Comparison of ENCODE assay signal across 10 cellular contexts in genomic region chr16:11740567-11740966, GRCh38. TPM values are rescaled to one million over a fixed set of nuclear protein-coding genes. Genes with fewer than 3 reads are reported as not detected.
A peak's percentile ranks its signal among the peaks of the same experiment; 100 is the strongest.
DNase-seq lines count a peak whose midpoint lies in the region; ATAC-seq, FAIRE-seq and TF ChIP-seq lines count a peak whose summit lies in the region.
"Had no signal": no experiment of that assay in that cellular context is flagged by ENCODE, and none has a peak within 500 bp of the region (broad histone marks: within the 10 kb centered on the region; RNA-seq: fewer than 3 reads in every experiment).

No MANE protein-coding gene starts in this region.

- no peaks in the 10 kb centered on the region for H3K27me3 ChIP-seq in suprapubic skin
- H3K27me3 ChIP-seq: SJCRH30 had no signal

- peaks cover 36% of the 10 kb centered on the region for H3K36me3 Mint-ChIP-seq in activated CD4-positive, alpha-beta T cell treated with anti-CD3 and anti-CD28 coated beads, Interleukin-2, amount 10 ng/mL, durations not matched to agents 7 days and 5 days (ENCODE audit: low read depth)
- H3K36me3 Mint-ChIP-seq in activated CD8-positive, alpha-beta T cell treated with anti-CD3 and anti-CD28 coated beads, Interleukin-2, amount 10 ng/mL, durations not matched to agents 7 days and 5 days (ENCODE audit: low read depth) = peaks cover 35% of the 10 kb centered on the region

- H3K4me1 ChIP-seq in kidney (ENCODE audit: control insufficient read depth in 1 of 2, insufficient read depth in 1 of 2, low read depth in 1 of 2, low read length in 2 of 2) (peaks cover 18 to 29% of the 10 kb centered on the region in 2 donors), suprapubic skin (peaks cover 28% of the 10 kb centered on the region)

- peak overlapping the region; percentile 94 to 97 for H3K27ac ChIP-seq in kidney (ENCODE audit: low read depth in 2 of 2, low read length in 2 of 2)
- H3K27ac ChIP-seq in suprapubic skin = no peak overlapping the region
- H3K27ac ChIP-seq: SJCRH30 had no signal

- H3K9me3 ChIP-seq in kidney (ENCODE audit: control insufficient read depth in 1 of 2, low read length in 2 of 2) = no peaks in the 10 kb centered on the region
- no peaks in the 10 kb centered on the region for H3K9me3 ChIP-seq in suprapubic skin
- H3K9me3 ChIP-seq: SJCRH30 had no signal

- peaks cover 64% of the 10 kb centered on the region for H3K4me1 Mint-ChIP-seq in activated CD4-positive, alpha-beta T cell treated with anti-CD3 and anti-CD28 coated beads, Interleukin-2, amount 10 ng/mL, durations not matched to agents 7 days and 5 days
- H3K4me1 Mint-ChIP-seq in activated CD8-positive, alpha-beta T cell treated with anti-CD3 and anti-CD28 coated beads, Interleukin-2, amount 10 ng/mL, durations not matched to agents 7 days and 5 days (ENCODE audit: low read depth) = peaks cover 57% of the 10 kb centered on the region

- intact Hi-C loops in kidney (cut with DNase I) = no loop called here

- no peaks in the 10 kb centered on the region for H3K27me3 Mint-ChIP-seq in activated CD4-positive, alpha-beta T cell treated with anti-CD3 and anti-CD28 coated beads, Interleukin-2, amount 10 ng/mL, durations not matched to agents 7 days and 5 days
- H3K27me3 Mint-ChIP-seq in activated CD8-positive, alpha-beta T cell treated with anti-CD3 and anti-CD28 coated beads, Interleukin-2, amount 10 ng/mL, durations not matched to agents 7 days and 5 days (ENCODE audit: low read depth) = no peaks in the 10 kb centered on the region

- no peak overlapping the region for H3K27ac Mint-ChIP-seq in activated CD4-positive, alpha-beta T cell treated with anti-CD3 and anti-CD28 coated beads, Interleukin-2, amount 10 ng/mL, durations not matched to agents 7 days and 5 days
- peak overlapping the region; percentile 2 for H3K27ac Mint-ChIP-seq in activated CD8-positive, alpha-beta T cell treated with anti-CD3 and anti-CD28 coated beads, Interleukin-2, amount 10 ng/mL, durations not matched to agents 7 days and 5 days

- TF ChIP-seq EP300 in suprapubic skin (IDR thresholded peaks at IDR 0.05) = no peak

- peak overlapping the region in 1 of 2 donors; percentile 99 for H3K9ac ChIP-seq in kidney (ENCODE audit: low read length in 2 of 2)

- WGBS in suprapubic skin = 32% methylated on average over 3 of the region's 3 CpGs

- peak overlapping the region; percentile 95 for H3K4me3 Mint-ChIP-seq in activated CD4-positive, alpha-beta T cell treated with anti-CD3 and anti-CD28 coated beads, Interleukin-2, amount 10 ng/mL, durations not matched to agents 7 days and 5 days
- peak overlapping the region; percentile 81 for H3K4me3 Mint-ChIP-seq in activated CD8-positive, alpha-beta T cell treated with anti-CD3 and anti-CD28 coated beads, Interleukin-2, amount 10 ng/mL, durations not matched to agents 7 days and 5 days

- no peak for TF ChIP-seq CTCF in kidney (IDR thresholded peaks at IDR 0.05; ENCODE audit: borderline replicate concordance, extremely low read depth, insufficient read depth)
- TF ChIP-seq CTCF in suprapubic skin (IDR thresholded peaks at IDR 0.05) = no peak

- POLR2A ChIA-PET in activated CD4-positive, alpha-beta T cell treated with anti-CD3 and anti-CD28 coated beads, Interleukin-2, amount 10 ng/mL, durations not matched to agents 7 days and 5 days (lab: Charles Lee) = no interaction called here
- POLR2A ChIA-PET in activated CD8-positive, alpha-beta T cell treated with anti-CD3 and anti-CD28 coated beads, Interleukin-2, amount 10 ng/mL, durations not matched to agents 7 days and 5 days (lab: Charles Lee) = no interaction called here

- CTCF ChIA-PET in activated CD4-positive, alpha-beta T cell treated with anti-CD3 and anti-CD28 coated beads, Interleukin-2, amount 10 ng/mL, durations not matched to agents 7 days and 5 days (lab: Charles Lee) = no interaction called here
- CTCF ChIA-PET in activated CD8-positive, alpha-beta T cell treated with anti-CD3 and anti-CD28 coated beads, Interleukin-2, amount 10 ng/mL, durations not matched to agents 7 days and 5 days (lab: Charles Lee) = interaction anchor here (1.5 to 4.0 kb wide), 3 partner anchors 8 to 57 kb away, joined by 4 to 31 read pairs (median 12); partner anchors contain the start of gene ZC3H7A

- H3K9me3 Mint-ChIP-seq in activated CD4-positive, alpha-beta T cell treated with anti-CD3 and anti-CD28 coated beads, Interleukin-2, amount 10 ng/mL, durations not matched to agents 7 days and 5 days = no peaks in the 10 kb centered on the region
- no peaks in the 10 kb centered on the region for H3K9me3 Mint-ChIP-seq in activated CD8-positive, alpha-beta T cell treated with anti-CD3 and anti-CD28 coated beads, Interleukin-2, amount 10 ng/mL, durations not matched to agents 7 days and 5 days (ENCODE audit: insufficient read depth)

- no peak for FAIRE-seq in kidney (lab: Jason Lieb, UNC)

- DNase-seq in activated CD4-positive, alpha-beta T cell treated with anti-CD3 and anti-CD28 coated beads, Interleukin-2, amount 10 ng/mL, durations not matched to agents 7 days and 5 days = no peak
- DNase-seq in activated CD4-positive, alpha-beta T cell treated with anti-CD3 and anti-CD28 coated beads, Interleukin-2, amount 50 U/mL, for 1 hour = no peak
- DNase-seq in activated CD8-positive, alpha-beta T cell treated with anti-CD3 and anti-CD28 coated beads, Interleukin-2, amount 10 ng/mL, durations not matched to agents 7 days and 5 days = no peak
- DNase-seq in kidney = no peak
- no peak for DNase-seq in suprapubic skin (ENCODE audit: low spot score in 2 of 2)
- no peak for DNase-seq in NCI-H1105 (lab: John Stamatoyannopoulos, UW)
- DNase-seq in AG20443 (ENCODE audit: low spot score) = no peak
- DNase-seq: midbrain, SJCRH30 had no signal

- no peak for ATAC-seq in activated CD8-positive, alpha-beta T cell treated with anti-CD3 and anti-CD28 coated beads, Interleukin-2, amount 10 ng/mL, durations not matched to agents 7 days and 5 days
- no peak for ATAC-seq in GM18519 (IDR thresholded peaks at IDR 0.05; ENCODE audit: low FRiP score, unreplicated experiment)

- no peak for TF ChIP-seq POLR2A in suprapubic skin (IDR thresholded peaks at IDR 0.05)

- H3K36me3 ChIP-seq in kidney (ENCODE audit: control insufficient read depth in 1 of 2, insufficient read depth in 2 of 2, low read length in 2 of 2) = peaks cover 6 to 13% of the 10 kb centered on the region in 2 donors
- H3K36me3 ChIP-seq in suprapubic skin = peaks cover 12% of the 10 kb centered on the region

- H3K4me3 ChIP-seq in kidney (ENCODE audit: low read length in 2 of 2) = peak overlapping the region; percentile 93 to 96
- H3K4me3 ChIP-seq in suprapubic skin = peak overlapping the region; percentile 95
- H3K4me3 ChIP-seq: SJCRH30 had no signal

RNA-seq across cellular contexts. Expression of gene TXNDC11, which starts 2.1 kb away (rescaled TPM):
- total RNA-seq in activated CD4-positive, alpha-beta T cell treated with anti-CD3 and anti-CD28 coated beads, Interleukin-2, amount 10 ng/mL, durations not matched to agents 7 days and 5 days = 10 to 100 TPM; 38.5 to 42.7 TPM
- 10 to 100 TPM; 30.1 to 34.4 TPM for total RNA-seq in activated CD8-positive, alpha-beta T cell treated with anti-CD3 and anti-CD28 coated beads, Interleukin-2, amount 10 ng/mL, durations not matched to agents 7 days and 5 days
- total RNA-seq in kidney = 60.8 TPM
- 70.9 TPM for polyA plus RNA-seq in kidney (ENCODE audit: insufficient read depth, low read depth, low replicate concordance)
- total RNA-seq in suprapubic skin = 10 to 100 TPM; 31.0 to 42.2 (median 35.1) TPM

RNA-seq across cellular contexts. Expression of gene ZC3H7A, which starts 56.5 kb away (rescaled TPM):
- total RNA-seq in activated CD4-positive, alpha-beta T cell treated with anti-CD3 and anti-CD28 coated beads, Interleukin-2, amount 10 ng/mL, durations not matched to agents 7 days and 5 days = 10 to 100 TPM; 68.0 to 76.9 TPM
- 10 to 100 TPM; 58.9 TPM for total RNA-seq in activated CD8-positive, alpha-beta T cell treated with anti-CD3 and anti-CD28 coated beads, Interleukin-2, amount 10 ng/mL, durations not matched to agents 7 days and 5 days
- 59.5 TPM for total RNA-seq in kidney
- 23.8 TPM for polyA plus RNA-seq in kidney (ENCODE audit: insufficient read depth, low read depth, low replicate concordance)
- total RNA-seq in suprapubic skin = 10 to 100 TPM; 32.7 to 65.8 (median 41.9) TPM
